8 cellular contexts compared by ENCODE assay signal in the genomic region with DNA sequence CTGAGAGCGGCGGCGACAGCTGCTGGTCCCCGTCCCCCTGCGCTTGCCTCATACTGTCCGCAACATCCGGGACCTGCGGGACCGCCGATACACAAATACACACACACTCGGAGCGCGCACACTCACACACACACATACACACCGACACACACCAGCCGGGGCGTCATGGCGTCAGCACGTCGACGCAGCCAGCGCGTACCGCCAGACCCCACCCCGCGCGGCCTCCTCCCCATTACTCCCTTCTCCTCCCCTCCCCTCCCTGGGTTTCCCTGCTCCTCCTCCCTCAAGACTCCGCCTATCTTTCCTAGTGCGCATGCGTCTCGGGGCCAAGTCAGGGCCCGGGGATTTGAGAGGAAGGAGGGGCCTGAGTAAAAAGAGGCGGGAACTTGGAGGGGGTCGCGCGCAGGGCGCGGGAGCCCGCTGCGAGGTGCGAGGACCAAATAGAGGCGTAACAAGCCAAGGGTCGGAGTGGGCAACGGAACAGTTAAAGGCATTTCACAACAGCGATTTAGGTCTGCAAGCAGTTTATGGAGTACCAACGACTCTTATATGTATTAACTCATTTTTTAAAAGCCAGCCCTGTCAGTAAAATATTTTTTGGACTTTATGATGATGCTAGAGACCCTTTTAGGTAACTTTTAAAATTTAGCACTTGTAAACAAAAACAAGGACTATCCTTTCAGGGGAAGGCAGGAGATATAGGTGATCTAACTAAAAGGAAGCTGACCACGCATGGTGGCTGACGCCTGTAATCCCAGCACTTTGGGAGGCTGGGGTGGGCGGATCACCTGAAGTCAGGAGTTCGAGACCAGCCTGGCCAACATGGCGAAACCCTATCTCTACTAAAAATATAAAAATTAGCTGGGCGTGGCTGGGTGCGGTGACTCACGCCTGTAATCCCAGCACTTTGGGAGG. TPM values are rescaled to one million over a fixed set of nuclear protein-coding genes. Genes with fewer than 3 reads are reported as not detected.
DNase-seq lines count a peak whose midpoint lies in the region; ATAC-seq and TF ChIP-seq lines count a peak whose summit lies in the region.

Gene SPOP (minus strand): TSS at position 165 of the 915 bp plus-strand sequence. CDS start 55,287 bp downstream, outside the sequence.

- peaks cover 11% of the 10 kb centered on the region for H3K36me3 Mint-ChIP-seq in activated naive CD8-positive, alpha-beta T cell treated with anti-CD3 and anti-CD28 coated beads, Interleukin-2, amount 10 ng/mL, durations not matched to agents 7 days and 5 days

- H3K27me3 ChIP-seq in SU-DHL-6 (ENCODE audit: low read length) (no peaks in the 10 kb centered on the region), ovary (no peaks in the 10 kb centered on the region), thyroid gland (no peaks in the 10 kb centered on the region)

- H3K4me3 Mint-ChIP-seq in activated naive CD8-positive, alpha-beta T cell treated with anti-CD3 and anti-CD28 coated beads, Interleukin-2, amount 10 ng/mL, durations not matched to agents 7 days and 5 days = peak within 1 kb of the TSS; percentile 98

- H3K9ac ChIP-seq in SU-DHL-6 (ENCODE audit: low read length) = peak within 1 kb of the TSS; percentile 78

- CTCF ChIA-PET in GM10248 (lab: Yijun Ruan, JAX) = interaction anchor here (0.8 to 40.4 kb wide), 7 partner anchors 8 to 108 kb away, joined by 3 to 880 read pairs (median 4); partner anchors contain the start of gene NXPH3

- peaks cover 15% of the 10 kb centered on the region for H4K20me1 ChIP-seq in SU-DHL-6 (ENCODE audit: low read depth, low read length)

- peaks cover 2% of the 10 kb centered on the region for H3K9me3 Mint-ChIP-seq in activated naive CD8-positive, alpha-beta T cell treated with anti-CD3 and anti-CD28 coated beads, Interleukin-2, amount 10 ng/mL, durations not matched to agents 7 days and 5 days

- H3K4me1 ChIP-seq in ovary (ENCODE audit: insufficient read depth) = peaks cover 4% of the 10 kb centered on the region
- peaks cover 24 to 26% of the 10 kb centered on the region in 2 donors for H3K4me1 ChIP-seq in thyroid gland

- TF ChIP-seq CTCF in GM10248 (IDR thresholded peaks at IDR 0.05; ENCODE audit: control extremely low read depth, extremely low read depth, low read depth, missing control alignments) (no peak), SU-DHL-6 (IDR thresholded peaks at IDR 0.05; ENCODE audit: insufficient read depth, low read length, poor library complexity, severe bottlenecking) (no peak), ovary (IDR thresholded peaks at IDR 0.05) (no peak), thyroid gland (IDR thresholded peaks at IDR 0.05) (no peak)

- H3K27ac ChIP-seq in SU-DHL-6 (ENCODE audit: low read depth, low read length) (peak within 1 kb of the TSS; percentile 69), ovary (peak within 1 kb of the TSS; percentile 95 to 98), thyroid gland (peak within 1 kb of the TSS; percentile 89 to 98 (median 98))

- peak within 1 kb of the TSS; percentile 96 for H3K4me2 ChIP-seq in SU-DHL-6 (ENCODE audit: low read depth, low read length, poor library complexity, severe bottlenecking)

- H3K4me3 ChIP-seq in SU-DHL-6 (ENCODE audit: insufficient read depth, low read length, poor library complexity, severe bottlenecking) (peak within 1 kb of the TSS; percentile 63), ovary (peak within 1 kb of the TSS; percentile 71), thyroid gland (replicated peaks in 1 of 3) (peak within 1 kb of the TSS; percentile 3 to 53 (median 18))

- H3K36me3 ChIP-seq in SU-DHL-6 (ENCODE audit: low read length) (peaks cover 8% of the 10 kb centered on the region; the same call in 1 of the 2 replicates), ovary (no peaks in the 10 kb centered on the region), thyroid gland (no peaks in the 10 kb centered on the region)

- DNase-seq in GM10248 (ENCODE audit: extremely low spot score) (peak; percentile 98), NCI-H128 (lab: John Stamatoyannopoulos, UW; ENCODE audit: unreplicated experiment) (peak; percentile 93), head of caudate nucleus (peak; percentile 98 to 100 (median 99)), ovary (peak; percentile 99), thyroid gland (peak; percentile 99)
- DNase-seq in activated naive CD8-positive, alpha-beta T cell treated with anti-CD3 and anti-CD28 coated beads, Interleukin-2, amount 10 ng/mL, durations not matched to agents 7 days and 5 days = peak; percentile 97

- TF ChIP-seq POLR2A in ovary (IDR thresholded peaks at IDR 0.05) (peak; percentile 68), thyroid gland (IDR thresholded peaks at IDR 0.05) (peak in 1 of 2 donors; percentile 72)

- POLR2A ChIA-PET in GM10248 (lab: Yijun Ruan, JAX) = interaction anchor here (0.5 to 0.8 kb wide), 2 partner anchors 35 to 129 kb away, joined by 3 to 7 read pairs; no protein-coding TSS in a partner anchor
- POLR2A ChIA-PET in activated naive CD8-positive, alpha-beta T cell treated with anti-CD3 and anti-CD28 coated beads, Interleukin-2, amount 10 ng/mL, durations not matched to agents 7 days and 5 days (lab: Charles Lee) = interaction anchor here (0.6 to 2.0 kb wide), 8 partner anchors 10 to 1039 kb away, joined by 3 to 19 read pairs (median 5); no protein-coding TSS in a partner anchor

- H3F3A ChIP-seq in SU-DHL-6 (ENCODE audit: insufficient read depth) = peaks cover 12% of the 10 kb centered on the region

- H2AFZ ChIP-seq in SU-DHL-6 (ENCODE audit: low read depth, low read length, severe bottlenecking) = peak within 1 kb of the TSS; percentile 78

- ATAC-seq in HG02642 (IDR thresholded peaks at IDR 0.05; ENCODE audit: poor library complexity, unreplicated experiment) = peak; percentile 86
- peak; percentile 89 for ATAC-seq in activated naive CD8-positive, alpha-beta T cell treated with anti-CD3 and anti-CD28 coated beads, Interleukin-2, amount 10 ng/mL, durations not matched to agents 7 days and 5 days (ENCODE audit: low read depth)

- no peak for TF ChIP-seq EP300 in ovary (IDR thresholded peaks at IDR 0.05)

- H3K9me3 ChIP-seq in SU-DHL-6 (ENCODE audit: insufficient read depth, low read length) = no peaks in the 10 kb centered on the region; the same call in 1 of the 2 replicates
- H3K9me3 ChIP-seq in ovary = no peaks in the 10 kb centered on the region
- H3K9me3 ChIP-seq in thyroid gland = no peaks in the 10 kb centered on the region

- peaks cover 4% of the 10 kb centered on the region for H3K27me3 Mint-ChIP-seq in activated naive CD8-positive, alpha-beta T cell treated with anti-CD3 and anti-CD28 coated beads, Interleukin-2, amount 10 ng/mL, durations not matched to agents 7 days and 5 days

- no peaks in the 10 kb centered on the region for H3K9me2 ChIP-seq in SU-DHL-6 (replicated peaks; ENCODE audit: insufficient read depth, low read length)

- WGBS in ovary, 3 donors = 14 to 15% (median 15%) methylated on average over 50 to 53 of the region's 53 CpGs
- 16 to 19% methylated on average over 44 to 53 of the region's 53 CpGs for WGBS in thyroid gland, 2 donors

- intact Hi-C loops in head of caudate nucleus (cut with DNase I) = no loop called here
- intact Hi-C loops in ovary (cut with DNase I) = no loop called here
- intact Hi-C loops in thyroid gland (cut with DNase I) = no loop called here

- H3K27ac Mint-ChIP-seq in activated naive CD8-positive, alpha-beta T cell treated with anti-CD3 and anti-CD28 coated beads, Interleukin-2, amount 10 ng/mL, durations not matched to agents 7 days and 5 days = peak within 1 kb of the TSS; percentile 99

- H3K79me2 ChIP-seq in SU-DHL-6 (ENCODE audit: insufficient read depth, low read length) = peaks cover 38% of the 10 kb centered on the region

- H3K4me1 Mint-ChIP-seq in activated naive CD8-positive, alpha-beta T cell treated with anti-CD3 and anti-CD28 coated beads, Interleukin-2, amount 10 ng/mL, durations not matched to agents 7 days and 5 days = peaks cover 33% of the 10 kb centered on the region

RNA-seq across cellular contexts. Expression of gene SPOP, which starts in this region (rescaled TPM):
- total RNA-seq in activated naive CD8-positive, alpha-beta T cell treated with anti-CD3 and anti-CD28 coated beads, Interleukin-2, amount 10 ng/mL, durations not matched to agents 7 days and 5 days = 10 to 100 TPM; 49.6 to 60.6 TPM
- total RNA-seq in ovary (10 to 100 TPM; 47.9 to 87.3 (median 76.1) TPM), thyroid gland (10 to 100 TPM; 78.5 to 86.4 (median 81.6) TPM)
- 10 to 100 TPM; 44.5 to 75.4 TPM for polyA plus RNA-seq in ovary

Comparison
In these comparisons a context has a peak if more than half of its experiments do, and no peak if none do; other contexts are left out.
1. Peak in every context shown above with its lines: DNase-seq, ATAC-seq, H3K4me3 ChIP-seq and H3K27ac ChIP-seq.
2. H3K4me3 ChIP-seq: peak in every context shown above with its lines; median percentile 71 in ovary; 63 in SU-DHL-6; 18 in thyroid gland.